In the genomic region with DNA sequence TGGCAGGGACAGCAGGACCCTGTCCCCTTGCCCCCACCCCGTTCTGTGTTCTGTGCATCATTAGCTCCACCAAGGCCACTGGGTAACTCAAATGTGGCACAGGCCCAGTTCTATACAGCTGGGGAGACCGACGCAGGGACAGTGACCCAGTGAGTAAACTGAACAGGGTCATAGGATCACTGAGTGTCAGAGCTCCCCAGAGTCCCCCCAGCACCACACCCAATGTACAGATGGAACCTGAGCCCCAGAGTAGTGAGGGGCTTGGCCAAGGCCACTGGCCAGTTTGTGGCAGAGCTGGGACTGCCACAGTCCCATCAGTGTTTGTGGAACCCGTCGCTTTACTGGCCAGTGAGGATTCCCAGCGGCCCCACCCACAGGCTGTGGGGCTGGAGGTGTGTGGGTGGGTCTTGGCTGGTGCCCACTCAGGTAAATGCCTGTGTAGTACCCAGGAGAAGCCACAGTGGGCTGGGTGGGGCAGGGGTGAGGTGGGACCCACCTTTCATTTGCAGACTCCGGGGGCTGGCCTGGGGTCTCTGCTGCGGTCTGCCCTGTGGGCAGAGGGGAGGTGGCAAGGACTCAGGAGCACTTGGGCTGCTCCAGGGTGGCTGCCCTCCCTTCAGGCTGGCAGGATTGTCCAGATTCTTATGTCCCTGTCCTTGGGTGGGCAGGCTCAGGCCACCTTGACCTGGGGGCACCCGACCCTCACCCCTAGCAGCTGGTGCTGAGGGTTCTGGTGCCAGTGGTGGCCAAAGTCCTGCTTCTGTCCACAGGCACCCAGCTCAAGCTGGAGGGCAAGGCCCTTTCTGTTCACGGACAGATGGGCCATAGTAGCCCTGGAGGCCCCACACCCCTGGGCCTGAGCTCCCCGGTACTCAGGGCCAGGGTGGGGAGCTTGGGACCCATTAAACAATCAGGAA, we compare ENCODE assay signal across 17 cellular contexts. TPM values are rescaled to one million over a fixed set of nuclear protein-coding genes. Genes with fewer than 3 reads are reported as not detected.
DNase-seq lines count a peak whose midpoint lies in the region; ATAC-seq, FAIRE-seq and TF ChIP-seq lines count a peak whose summit lies in the region.
"Had no signal": no experiment of that assay in that cellular context is flagged by ENCODE, and none has a peak within 500 bp of the region (broad histone marks: within the 10 kb centered on the region; RNA-seq: fewer than 3 reads in every experiment).

No MANE protein-coding gene starts in this region.

- peak overlapping the region; percentile 10 for H3K27ac Mint-ChIP-seq in activated T-helper 17 cell treated with anti-CD3 and anti-CD28 coated beads, Interleukin-2, amount 50 U/mL, for 72 hours
- H3K27ac Mint-ChIP-seq: CD4-positive, alpha-beta memory T cell had no signal

- no peaks in the 10 kb centered on the region for H3K79me1 ChIP-seq in neuronal stem cell (ENCODE audit: low read depth, low read length)

- no peak overlapping the region for H4K8ac ChIP-seq in neuronal stem cell (ENCODE audit: low read depth, low read length)

- no peak for TF ChIP-seq RAD21 in HepG2 (CRISPR knock-in tag; IDR thresholded peaks at IDR 0.05)

- H3K9me3 ChIP-seq in HepG2 (ENCODE audit: low read length) (no peaks in the 10 kb centered on the region), right lobe of liver (no peaks in the 10 kb centered on the region), neuronal stem cell (replicated peaks in 1 of 2; ENCODE audit: control insufficient read depth in 2 of 2, insufficient read depth in 1 of 2, low read depth in 1 of 2, low read length in 2 of 2) (no peaks in the 10 kb centered on the region)

- peaks cover 7 to 20% of the 10 kb centered on the region in 2 experiments; a peak in 4 of 5 replicates for H3K27me3 ChIP-seq in HepG2 (ENCODE audit: control insufficient read depth in 1 of 2, insufficient read depth in 2 of 2, low read length in 2 of 2)
- no peaks in the 10 kb centered on the region for H3K27me3 ChIP-seq in right lobe of liver
- no peaks in the 10 kb centered on the region for H3K27me3 ChIP-seq in neuronal stem cell (ENCODE audit: control insufficient read depth in 3 of 3, insufficient read depth in 3 of 3, low read depth in 1 of 3, low read length in 3 of 3)

- no peaks in the 10 kb centered on the region for H3K36me3 Mint-ChIP-seq in activated T-helper 17 cell treated with anti-CD3 and anti-CD28 coated beads, Interleukin-2, amount 50 U/mL, for 72 hours (ENCODE audit: low read depth)
- H3K36me3 Mint-ChIP-seq: CD4-positive, alpha-beta memory T cell had no signal

- peak overlapping the region; percentile 25 for H3K23ac ChIP-seq in neuronal stem cell (ENCODE audit: low read depth, low read length, poor library complexity)

- intact Hi-C loops in HepG2 (cut with micrococcal nuclease; ENCODE audit: unreplicated experiment): no loop called here
- intact Hi-C loops in right lobe of liver (cut with DNase I): no loop called here

- no peak for DNase-seq in HepG2 (ENCODE audit: low spot score)
- no peak for DNase-seq in right lobe of liver
- no peak for DNase-seq in neuronal stem cell (ENCODE audit: low spot score)
- DNase-seq in HPDE6-E6E7 (ENCODE audit: extremely low spot score): no peak
- no peak for DNase-seq in G401 (ENCODE audit: low spot score)
- DNase-seq: ACHN, DMS79, GOT3, H9, KBM-7 had no signal

- H4K20me1 ChIP-seq in HepG2 (ENCODE audit: insufficient read depth, low read length): no peaks in the 10 kb centered on the region

- no peak for TF ChIP-seq CTCF in HepG2 (CRISPR knock-in tag; IDR thresholded peaks at IDR 0.05)
- no peak for TF ChIP-seq CTCF in right lobe of liver (IDR thresholded peaks at IDR 0.05)

- no peaks in the 10 kb centered on the region for H3K27me3 Mint-ChIP-seq in activated T-helper 17 cell treated with anti-CD3 and anti-CD28 coated beads, Interleukin-2, amount 50 U/mL, for 72 hours
- H3K27me3 Mint-ChIP-seq: CD4-positive, alpha-beta memory T cell had no signal

- no peak overlapping the region for H3K4me3 ChIP-seq in HepG2 (replicated peaks in 1 of 3; ENCODE audit: insufficient read depth in 1 of 3, low read depth in 2 of 3, low read length in 3 of 3)
- H3K4me3 ChIP-seq in right lobe of liver: no peak overlapping the region
- H3K4me3 ChIP-seq in neuronal stem cell (ENCODE audit: low read length in 2 of 2): no peak overlapping the region

- H3K4me1 ChIP-seq in HepG2 (ENCODE audit: insufficient read depth, low read length) (peaks cover 41% of the 10 kb centered on the region), right lobe of liver (peaks cover 0 to 6% (median 0%) of the 10 kb centered on the region in 4 donors), neuronal stem cell (ENCODE audit: control insufficient read depth in 2 of 2, insufficient read depth in 1 of 2, low read depth in 1 of 2, low read length in 2 of 2) (no peaks in the 10 kb centered on the region)

- no peak overlapping the region for H3K4ac ChIP-seq in neuronal stem cell (ENCODE audit: low read length)

- TF ChIP-seq POLR2A in HepG2 (IDR thresholded peaks at IDR 0.05; ENCODE audit: insufficient read depth in 1 of 2, low read depth in 2 of 2, low read length in 2 of 2) (no peak), right lobe of liver (IDR thresholded peaks at IDR 0.05) (no peak)

- H2BK12ac ChIP-seq in neuronal stem cell (ENCODE audit: low read length): no peak overlapping the region

- no peak overlapping the region for H2AFZ ChIP-seq in HepG2 (ENCODE audit: low read length)
- no peak overlapping the region for H2AFZ ChIP-seq in neuronal stem cell (ENCODE audit: low read length)

- H2BK15ac ChIP-seq in neuronal stem cell (ENCODE audit: low read length): peak overlapping the region; percentile 6

- H3K9ac ChIP-seq in HepG2 (ENCODE audit: insufficient read depth, low read depth, low read length) (no peak overlapping the region), neuronal stem cell (ENCODE audit: low read depth, low read length, poor library complexity) (peak overlapping the region; percentile 33)

- H2BK5ac ChIP-seq in neuronal stem cell (ENCODE audit: low read length): peak overlapping the region; percentile 71

- TF ChIP-seq EP300 in HepG2 (IDR thresholded peaks at IDR 0.05; ENCODE audit: low read depth in 2 of 2, low read length in 2 of 2) (no peak), HepG2 (CRISPR knock-in tag; IDR thresholded peaks at IDR 0.05; ENCODE audit: borderline replicate concordance) (no peak)

- in situ Hi-C loops in HepG2 (cut with HindIII; ENCODE audit: extremely low pct_ligation_motif_present, low pct_unique_long_range_greater_than_20kb) (no loop called here), G401 (cut with HindIII; ENCODE audit: low sequenced_read_pairs) (no loop called here)

- H3K27ac ChIP-seq in HepG2 (ENCODE audit: extremely low read length, insufficient read depth, low read length): no peak overlapping the region
- no peak overlapping the region for H3K27ac ChIP-seq in right lobe of liver
- H3K27ac ChIP-seq in neuronal stem cell (replicated peaks; ENCODE audit: low read length): no peak overlapping the region
- H3K27ac ChIP-seq: C4-2B had no signal

- H3K4me3 Mint-ChIP-seq in activated T-helper 17 cell treated with anti-CD3 and anti-CD28 coated beads, Interleukin-2, amount 50 U/mL, for 72 hours: no peak overlapping the region
- H3K4me3 Mint-ChIP-seq: CD4-positive, alpha-beta memory T cell; H9 had no signal

- WGBS in HepG2 (ENCODE audit: low lambda C conversion rate): 49% methylated on average over 2 of the region's 11 CpGs
- no CpG with 5 or more reads among the region's 11 CpGs for WGBS in right lobe of liver (ENCODE audit: insufficient coverage, low coverage, low lambda C conversion rate, missing lambda C conversion rate)
- WGBS in neuronal stem cell (ENCODE audit: extremely low coverage in 2 of 2, insufficient read length in 2 of 2, insufficient replicate concordance in 1 of 2), 2 donors: no CpG with 5 or more reads among the region's 11 CpGs

- H3K18ac ChIP-seq in neuronal stem cell (ENCODE audit: low read length): no peak overlapping the region

- no peaks in the 10 kb centered on the region for H3K9me3 Mint-ChIP-seq in activated T-helper 17 cell treated with anti-CD3 and anti-CD28 coated beads, Interleukin-2, amount 50 U/mL, for 72 hours
- H3K9me3 Mint-ChIP-seq: CD4-positive, alpha-beta memory T cell; H9 had no signal

- H3K14ac ChIP-seq in neuronal stem cell (ENCODE audit: low read length): peak overlapping the region; percentile 66

- no peaks in the 10 kb centered on the region for H3K36me3 ChIP-seq in HepG2 (replicated peaks in 1 of 2; ENCODE audit: control insufficient read depth in 1 of 2, insufficient read depth in 2 of 2, low read length in 2 of 2)
- H3K36me3 ChIP-seq in right lobe of liver: no peaks in the 10 kb centered on the region
- peaks cover 2 to 9% of the 10 kb centered on the region in 2 donors for H3K36me3 ChIP-seq in neuronal stem cell (replicated peaks in 1 of 2; ENCODE audit: control insufficient read depth in 2 of 2, insufficient read depth in 2 of 2, low read length in 2 of 2)

- H3K4me2 ChIP-seq in HepG2 (ENCODE audit: low read depth, low read length): no peak overlapping the region; the same call in 1 of the 2 replicates
- no peak overlapping the region for H3K4me2 ChIP-seq in neuronal stem cell (ENCODE audit: insufficient read depth, low read length, poor library complexity, severe bottlenecking)

- no peak overlapping the region for H4K91ac ChIP-seq in neuronal stem cell (ENCODE audit: low read depth, low read length, poor library complexity)

- no peaks in the 10 kb centered on the region for H3K4me1 Mint-ChIP-seq in activated T-helper 17 cell treated with anti-CD3 and anti-CD28 coated beads, Interleukin-2, amount 50 U/mL, for 72 hours

- H3K79me2 ChIP-seq in HepG2 (ENCODE audit: insufficient read depth, low read length): no peaks in the 10 kb centered on the region

- POLR2A ChIA-PET in HepG2 (lab: Yijun Ruan, JAX): interaction anchor here (1.8 kb wide), 1 partner anchor 9 kb away, joined by 6 read pairs; no protein-coding TSS in a partner anchor

- no TSS peak for BruUV-seq in HepG2 (replicated peaks; lab: Mats Ljungman, UMichigan)

- peak overlapping the region; percentile 57 for H2AK5ac ChIP-seq in neuronal stem cell (ENCODE audit: low read depth, low read length)

- ATAC-seq in HepG2: peak; percentile 16
- ATAC-seq in right lobe of liver: no peak
- ATAC-seq in activated T-helper 17 cell treated with anti-CD3 and anti-CD28 coated beads, Interleukin-2, amount 50 U/mL, for 72 hours (replicated peaks): no peak
- ATAC-seq in SK-N-SH treated with all-trans-retinoic acid at 6 μM for 48 hours: no peak

- peak overlapping the region; percentile 73 for H2BK120ac ChIP-seq in neuronal stem cell (ENCODE audit: low read depth, low read length)

- no peak for FAIRE-seq in HepG2 (lab: Jason Lieb, UNC)
- FAIRE-seq: G401.6, GM12892, HTR-8/SVneo had no signal

- CTCF ChIA-PET in HepG2 (lab: Yijun Ruan, JAX; ENCODE audit: low intra/inter-chr PET ratio, low total read pairs): no interaction called here

RNA-seq across cellular contexts. Expression of a gene that starts 11.6 kb away (rescaled TPM):
- total RNA-seq in HepG2 (2016; rRNA removed; fragmentation: Illumina TruSeq; extraction: Trizol) (31.4 and 41.5 TPM in 2 replicates), right lobe of liver (10 to 100 TPM; 27.8 to 44.1 (median 33.2) TPM)
- total RNA-seq in HepG2 (2016; cell fraction: cytosol; rRNA removed; fragmentation: Illumina TruSeq; extraction: Trizol; ENCODE audit: low read depth): 21.2 TPM in 2 replicates
- 29.0 and 39.7 TPM in 2 replicates for total RNA-seq in HepG2 (2016; cell fraction: insoluble cytoplasmic fraction; rRNA removed; fragmentation: Illumina TruSeq; extraction: Trizol)
- total RNA-seq in HepG2 (2016; cell fraction: membrane; rRNA removed; fragmentation: Illumina TruSeq; extraction: Trizol): 19.8 and 21.9 TPM in 2 replicates
- total RNA-seq in HepG2 (2016; cell fraction: nucleus; rRNA removed; fragmentation: Illumina TruSeq; extraction: Trizol): 49.0 and 49.2 TPM in 2 replicates
- 82.0 and 89.1 TPM in 2 replicates for polyA plus RNA-seq in HepG2 (2011; rRNA removed)
- 59.3 and 68.4 TPM in 2 replicates for polyA plus RNA-seq in HepG2 (2011; cell fraction: cytosol; rRNA removed)
- polyA plus RNA-seq in HepG2 (2011; cell fraction: nucleus; rRNA removed): 264 and 302 TPM in 2 replicates
- polyA plus RNA-seq in HepG2 (2012): 34.0 and 40.7 TPM in 2 replicates
- polyA plus RNA-seq in HepG2 (2016; cell fraction: cytosol; fragmentation: Illumina TruSeq; extraction: Trizol; ENCODE audit: low read depth): 8.0 and 8.4 TPM in 2 replicates
- polyA plus RNA-seq in HepG2 (2016; cell fraction: insoluble cytoplasmic fraction; fragmentation: Illumina TruSeq; extraction: Trizol; ENCODE audit: low read depth): 33.8 and 35.7 TPM in 2 replicates
- 11.6 and 14.5 TPM in 2 replicates for polyA plus RNA-seq in HepG2 (2016; cell fraction: membrane; fragmentation: Illumina TruSeq; extraction: Trizol; ENCODE audit: low read depth)
- 101 and 109 TPM in 2 replicates for polyA plus RNA-seq in HepG2 (2016; cell fraction: nucleus; fragmentation: Illumina TruSeq; extraction: Trizol; ENCODE audit: insufficient read depth, low read depth)
- 181 and 249 TPM in 2 replicates for polyA minus RNA-seq in HepG2 (2011; rRNA and poly(A)+ RNA removed; ENCODE audit: low replicate concordance)
- 23.0 and 27.8 TPM in 2 replicates for polyA minus RNA-seq in HepG2 (2011; cell fraction: cytosol; rRNA and poly(A)+ RNA removed)
- 142 and 155 TPM in 2 replicates for polyA minus RNA-seq in HepG2 (2011; cell fraction: nucleus; rRNA and poly(A)+ RNA removed)
- 100 to 1,000 TPM; 117 to 179 TPM for total RNA-seq in activated T-helper 17 cell treated with anti-CD3 and anti-CD28 coated beads, Interleukin-2, amount 50 U/mL, for 72 hours
- 63.5 TPM for polyA plus RNA-seq in neuronal stem cell (2013, experiment 1 of 2)
- 65.4 TPM for polyA plus RNA-seq in neuronal stem cell (2013, experiment 2 of 2)
- total RNA-seq in G401 (2014; rRNA removed; shearing (Covaris generic)): 18.6 and 32.8 TPM in 2 replicates
